16 cellular contexts compared by ENCODE assay signal in genomic region chrX:24235084-24235710, GRCh38.
DNase-seq lines count a peak whose midpoint lies in the region; ATAC-seq and TF ChIP-seq lines count a peak whose summit lies in the region.
"Had no signal": no experiment of that assay in that cellular context is flagged by ENCODE, and none has a peak within 500 bp of the region (broad histone marks: within the 10 kb centered on the region; RNA-seq: fewer than 3 reads in every experiment).

No MANE protein-coding gene starts in this region.

- in situ Hi-C loops in GM13977 (cut with MboI; ENCODE audit: low pct_unique_long_range_greater_than_20kb, low sequenced_read_pairs, unreplicated experiment) = loop anchor here (25.0 kb wide), 2 partner anchors 148 to 323 kb away; partner anchors contain the start of genes APOO and CXorf58

- DNase-seq in GM13977 (ENCODE audit: low spot score) = peak; percentile 28
- no peak for DNase-seq in middle frontal gyrus (ENCODE audit: extremely low spot score, low spot score)
- no peak for DNase-seq in UCSD-AML1 (lab: John Stamatoyannopoulos, UW; ENCODE audit: unreplicated experiment)
- no peak for DNase-seq in NCI-H2029 treated with DMSO at 0.1 percent for 48 hours (lab: John Stamatoyannopoulos, UW)
- DNase-seq: activated CD4-positive, alpha-beta T cell treated with anti-CD3 and anti-CD28 coated beads, Interleukin-2, amount 10 ng/mL, durations not matched to agents 7 days and 5 days; activated T-cell treated with anti-CD3 and anti-CD28 coated beads, Interleukin-2, amount 50 U/mL, for 24 hours; CD8-positive, alpha-beta memory T cell; NCI-H1930; NCI-H526; PC-9; stimulated activated CD4-positive, alpha-beta T cell treated with anti-CD3 and anti-CD28 coated beads, Interleukin-2, amount 100 ng/mL, for 48 hours had no signal

- ATAC-seq in GM19395 (IDR thresholded peaks at IDR 0.05; ENCODE audit: unreplicated experiment) (peak; percentile 77), HG02678 (IDR thresholded peaks at IDR 0.05; ENCODE audit: unreplicated experiment) (peak; percentile 62), HG03520 (IDR thresholded peaks at IDR 0.05; ENCODE audit: unreplicated experiment) (peak; percentile 66), GM21360 (IDR thresholded peaks at IDR 0.05; ENCODE audit: unreplicated experiment) (no peak)
- ATAC-seq: HCT116 had no signal

- no peak for TF ChIP-seq CTCF in GM13977 (IDR thresholded peaks at IDR 0.05; ENCODE audit: extremely low read depth, insufficient read depth, missing control alignments)
